ENCODE assay signal across 10 cellular contexts in the genomic region with DNA sequence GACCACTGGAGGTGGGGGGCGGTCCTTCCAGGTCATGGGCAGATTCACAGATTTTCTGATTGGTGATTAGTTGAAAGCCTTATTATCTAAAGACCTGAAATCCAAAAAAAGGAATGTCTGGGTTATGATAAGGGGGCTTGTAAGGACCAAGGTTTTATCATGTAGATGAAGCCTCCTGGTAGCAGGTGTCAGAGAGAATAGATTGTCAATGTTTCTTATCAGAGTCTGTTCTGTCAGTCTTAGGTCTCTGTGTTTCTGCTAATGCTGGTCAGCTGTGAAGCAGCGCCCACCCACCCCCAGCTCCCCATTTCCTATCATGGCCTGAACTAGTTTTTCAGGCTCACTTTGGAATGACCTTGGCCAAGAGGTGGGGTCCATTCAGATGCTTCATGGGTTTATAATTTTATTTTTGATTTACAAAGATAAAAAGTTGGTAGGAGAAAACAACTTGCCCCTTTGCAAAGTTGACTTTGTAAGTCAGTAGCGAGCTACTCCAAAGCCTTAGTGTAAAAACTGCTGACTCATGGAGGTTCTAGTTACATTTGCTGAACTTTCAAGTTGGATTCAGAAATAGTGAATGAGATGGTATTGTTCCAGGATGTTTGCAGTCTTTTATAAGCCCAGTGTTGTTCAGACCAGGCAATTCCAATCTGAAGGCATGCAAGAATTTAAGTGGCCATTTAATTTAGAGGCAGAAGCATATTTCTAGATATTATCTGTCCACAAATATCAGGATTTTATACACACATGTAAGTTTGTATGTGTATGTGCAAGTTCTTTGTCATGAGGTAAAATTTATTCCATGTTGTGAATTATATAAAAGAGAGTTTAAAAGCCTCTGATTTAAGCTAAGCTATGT. TPM values are rescaled to one million over a fixed set of nuclear protein-coding genes. Genes with fewer than 3 reads are reported as not detected.
DNase-seq lines count a peak whose midpoint lies in the region; TF ChIP-seq lines count a peak whose summit lies in the region.
"Had no signal": no experiment of that assay in that cellular context is flagged by ENCODE, and none has a peak within 500 bp of the region (broad histone marks: within the 10 kb centered on the region; RNA-seq: fewer than 3 reads in every experiment).

No MANE protein-coding gene starts in this region.

- no peak for TF ChIP-seq CTCF in AG04450 (IDR thresholded peaks at IDR 0.05; ENCODE audit: low read depth, low read length)
- TF ChIP-seq CTCF in breast epithelium (IDR thresholded peaks at IDR 0.05) = no peak

- no peak overlapping the region for H3K9ac ChIP-seq in muscle layer of colon (ENCODE audit: low read length)

- H3K36me3 ChIP-seq in breast epithelium (no peaks in the 10 kb centered on the region), muscle layer of colon (ENCODE audit: insufficient read depth, low read length) (peaks cover 3% of the 10 kb centered on the region)

- no peak overlapping the region for H3K4me3 Mint-ChIP-seq in IgD-negative memory B cell
- H3K4me3 Mint-ChIP-seq: brain had no signal

- H3K4me3 ChIP-seq in AG04450 (ENCODE audit: low read depth, low read length) (no peak overlapping the region), breast epithelium (no peak overlapping the region), muscle layer of colon (ENCODE audit: low read depth in 1 of 2, low read length in 2 of 2) (no peak overlapping the region)

- CTCF ChIA-PET in AG04450 (lab: Charles Lee) = interaction anchor here (1.1 to 4.7 kb wide), 9 partner anchors 11 to 360 kb away, joined by 3 to 82 read pairs (median 11); no protein-coding TSS in a partner anchor

- no peaks in the 10 kb centered on the region for H3K27me3 ChIP-seq in AG04450 (ENCODE audit: control insufficient read depth, insufficient read depth, low read length)
- no peaks in the 10 kb centered on the region for H3K27me3 ChIP-seq in breast epithelium
- no peaks in the 10 kb centered on the region for H3K27me3 ChIP-seq in muscle layer of colon (ENCODE audit: control insufficient read depth in 1 of 2, insufficient read depth in 2 of 2, low read length in 2 of 2)

- POLR2A ChIA-PET in AG04450 (lab: Yijun Ruan, JAX) = interaction anchor here (0.9 to 2.3 kb wide), 2 partner anchors 21 to 55 kb away, joined by 3 to 8 read pairs; partner anchors contain the start of gene TES

- DNase-seq in AG04450 (ENCODE audit: low read depth, low spot score) (no peak), breast epithelium (ENCODE audit: low spot score in 2 of 2) (no peak), middle frontal gyrus (ENCODE audit: extremely low spot score, low spot score) (no peak), NCI-H226 (no peak), NCI-H2227 (lab: John Stamatoyannopoulos, UW; ENCODE audit: unreplicated experiment) (no peak), superior temporal gyrus (ENCODE audit: extremely low spot score) (no peak)
- DNase-seq: NCI-H69 had no signal

- H3K9me3 ChIP-seq in AG04450 (ENCODE audit: control insufficient read depth, insufficient read depth, low read length) (no peaks in the 10 kb centered on the region), breast epithelium (no peaks in the 10 kb centered on the region), muscle layer of colon (ENCODE audit: low read length) (no peaks in the 10 kb centered on the region)

- no peak for TF ChIP-seq POLR2A in breast epithelium (IDR thresholded peaks at IDR 0.05)

- no peaks in the 10 kb centered on the region for H3K36me3 Mint-ChIP-seq in IgD-negative memory B cell
- H3K36me3 Mint-ChIP-seq: brain had no signal

- peak overlapping the region; percentile 41 for H3K27ac ChIP-seq in AG04450 (ENCODE audit: low read depth, low read length)
- peak overlapping the region; percentile 72 to 74 for H3K27ac ChIP-seq in breast epithelium
- H3K27ac ChIP-seq in muscle layer of colon (ENCODE audit: low read depth, low read length) = peak overlapping the region; percentile 85

- no peaks in the 10 kb centered on the region for H3K27me3 Mint-ChIP-seq in IgD-negative memory B cell
- H3K27me3 Mint-ChIP-seq: brain had no signal

- H3K4me1 ChIP-seq in breast epithelium (peaks cover 0 to 20% of the 10 kb centered on the region in 2 donors), muscle layer of colon (ENCODE audit: insufficient read depth, low read length) (peaks cover 56% of the 10 kb centered on the region)

- intact Hi-C loops in breast epithelium (cut with DNase I; ENCODE audit: low total_unique reads) = loop anchor here (10.0 kb wide), 1 partner anchor 47 kb away; no protein-coding TSS in a partner anchor

- H3K9me3 Mint-ChIP-seq in IgD-negative memory B cell = no peaks in the 10 kb centered on the region
- H3K9me3 Mint-ChIP-seq: brain had no signal

- peak overlapping the region; percentile 65 to 76 (median 71) for H3K27ac Mint-ChIP-seq in IgD-negative memory B cell

- peaks cover 35 to 47% (median 39%) of the 10 kb centered on the region in 3 donors for H3K4me1 Mint-ChIP-seq in IgD-negative memory B cell

RNA-seq across cellular contexts. Expression of gene TES, which starts 21.4 kb away (rescaled TPM):
- polyA plus RNA-seq in AG04450 (2011; rRNA removed) = 130 and 152 TPM in 2 replicates
- polyA minus RNA-seq in AG04450 (2011; rRNA and poly(A)+ RNA removed) = 82.7 and 88.1 TPM in 2 replicates
- 150 TPM for polyA plus RNA-seq in IgD-negative memory B cell
- 100 to 1,000 TPM in 1 of 3 donors, 10 to 100 TPM in 2; 29.0 to 146 (median 88.5) TPM for total RNA-seq in breast epithelium
